ENCODE assay signal across 1 cellular context in the genomic region with DNA sequence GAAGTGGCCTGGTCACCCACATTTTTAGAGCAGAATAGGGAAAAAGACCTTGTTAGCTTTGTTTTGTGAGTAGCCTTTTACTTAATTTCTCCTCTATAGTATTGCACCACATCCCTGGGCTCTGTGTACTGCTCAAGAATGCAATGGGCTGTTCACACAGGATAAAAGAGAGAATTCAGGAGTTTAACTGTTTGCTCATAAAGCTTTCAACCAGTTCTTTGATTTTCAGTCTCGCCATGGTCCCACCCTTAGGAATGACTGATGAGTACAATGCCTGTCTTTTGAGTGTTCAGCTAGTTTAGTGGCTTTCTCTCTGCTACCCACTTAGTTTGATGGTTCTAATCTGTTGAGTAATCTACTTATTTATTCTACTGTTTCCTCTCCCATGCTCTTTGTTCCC.
TF ChIP-seq lines count a peak whose summit lies in the region.

No MANE protein-coding gene starts in this region.

TF ChIP-seq in K562, 482 proteins besides CTCF, POLR2A, EP300 and RAD21 (continued from another document):
- TF ChIP-seq, protein P1, sequence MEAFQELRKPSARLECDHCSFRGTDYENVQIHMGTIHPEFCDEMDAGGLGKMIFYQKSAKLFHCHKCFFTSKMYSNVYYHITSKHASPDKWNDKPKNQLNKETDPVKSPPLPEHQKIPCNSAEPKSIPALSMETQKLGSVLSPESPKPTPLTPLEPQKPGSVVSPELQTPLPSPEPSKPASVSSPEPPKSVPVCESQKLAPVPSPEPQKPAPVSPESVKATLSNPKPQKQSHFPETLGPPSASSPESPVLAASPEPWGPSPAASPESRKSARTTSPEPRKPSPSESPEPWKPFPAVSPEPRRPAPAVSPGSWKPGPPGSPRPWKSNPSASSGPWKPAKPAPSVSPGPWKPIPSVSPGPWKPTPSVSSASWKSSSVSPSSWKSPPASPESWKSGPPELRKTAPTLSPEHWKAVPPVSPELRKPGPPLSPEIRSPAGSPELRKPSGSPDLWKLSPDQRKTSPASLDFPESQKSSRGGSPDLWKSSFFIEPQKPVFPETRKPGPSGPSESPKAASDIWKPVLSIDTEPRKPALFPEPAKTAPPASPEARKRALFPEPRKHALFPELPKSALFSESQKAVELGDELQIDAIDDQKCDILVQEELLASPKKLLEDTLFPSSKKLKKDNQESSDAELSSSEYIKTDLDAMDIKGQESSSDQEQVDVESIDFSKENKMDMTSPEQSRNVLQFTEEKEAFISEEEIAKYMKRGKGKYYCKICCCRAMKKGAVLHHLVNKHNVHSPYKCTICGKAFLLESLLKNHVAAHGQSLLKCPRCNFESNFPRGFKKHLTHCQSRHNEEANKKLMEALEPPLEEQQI (IDR thresholded peaks at IDR 0.05) = no peak
- TF ChIP-seq BMI1 (IDR thresholded peaks at IDR 0.05; ENCODE audit: low read length) = no peak
- no peak for TF ChIP-seq NBN (IDR thresholded peaks at IDR 0.05; ENCODE audit: low read depth)
- no peak for TF ChIP-seq ZNF253 (CRISPR knock-in tag; conservative IDR thresholded peaks at IDR 0.05)
- TF ChIP-seq, protein P2, sequence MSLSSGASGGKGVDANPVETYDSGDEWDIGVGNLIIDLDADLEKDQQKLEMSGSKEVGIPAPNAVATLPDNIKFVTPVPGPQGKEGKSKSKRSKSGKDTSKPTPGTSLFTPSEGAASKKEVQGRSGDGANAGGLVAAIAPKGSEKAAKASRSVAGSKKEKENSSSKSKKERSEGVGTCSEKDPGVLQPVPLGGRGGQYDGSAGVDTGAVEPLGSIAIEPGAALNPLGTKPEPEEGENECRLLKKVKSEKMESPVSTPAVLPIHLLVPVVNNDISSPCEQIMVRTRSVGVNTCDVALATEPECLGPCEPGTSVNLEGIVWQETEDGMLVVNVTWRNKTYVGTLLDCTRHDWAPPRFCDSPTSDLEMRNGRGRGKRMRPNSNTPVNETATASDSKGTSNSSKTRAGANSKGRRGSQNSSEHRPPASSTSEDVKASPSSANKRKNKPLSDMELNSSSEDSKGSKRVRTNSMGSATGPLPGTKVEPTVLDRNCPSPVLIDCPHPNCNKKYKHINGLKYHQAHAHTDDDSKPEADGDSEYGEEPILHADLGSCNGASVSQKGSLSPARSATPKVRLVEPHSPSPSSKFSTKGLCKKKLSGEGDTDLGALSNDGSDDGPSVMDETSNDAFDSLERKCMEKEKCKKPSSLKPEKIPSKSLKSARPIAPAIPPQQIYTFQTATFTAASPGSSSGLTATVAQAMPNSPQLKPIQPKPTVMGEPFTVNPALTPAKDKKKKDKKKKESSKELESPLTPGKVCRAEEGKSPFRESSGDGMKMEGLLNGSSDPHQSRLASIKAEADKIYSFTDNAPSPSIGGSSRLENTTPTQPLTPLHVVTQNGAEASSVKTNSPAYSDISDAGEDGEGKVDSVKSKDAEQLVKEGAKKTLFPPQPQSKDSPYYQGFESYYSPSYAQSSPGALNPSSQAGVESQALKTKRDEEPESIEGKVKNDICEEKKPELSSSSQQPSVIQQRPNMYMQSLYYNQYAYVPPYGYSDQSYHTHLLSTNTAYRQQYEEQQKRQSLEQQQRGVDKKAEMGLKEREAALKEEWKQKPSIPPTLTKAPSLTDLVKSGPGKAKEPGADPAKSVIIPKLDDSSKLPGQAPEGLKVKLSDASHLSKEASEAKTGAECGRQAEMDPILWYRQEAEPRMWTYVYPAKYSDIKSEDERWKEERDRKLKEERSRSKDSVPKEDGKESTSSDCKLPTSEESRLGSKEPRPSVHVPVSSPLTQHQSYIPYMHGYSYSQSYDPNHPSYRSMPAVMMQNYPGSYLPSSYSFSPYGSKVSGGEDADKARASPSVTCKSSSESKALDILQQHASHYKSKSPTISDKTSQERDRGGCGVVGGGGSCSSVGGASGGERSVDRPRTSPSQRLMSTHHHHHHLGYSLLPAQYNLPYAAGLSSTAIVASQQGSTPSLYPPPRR (CRISPR knock-in tag; IDR thresholded peaks at IDR 0.05; ENCODE audit: borderline replicate concordance) = no peak
- no peak for TF ChIP-seq KAT8 (IDR thresholded peaks at IDR 0.05; ENCODE audit: low read depth)
- no peak for TF ChIP-seq HSF4 (CRISPR knock-in tag; IDR thresholded peaks at IDR 0.05; ENCODE audit: borderline replicate concordance)
- no peak for TF ChIP-seq CHCHD3 (CRISPR knock-in tag; IDR thresholded peaks at IDR 0.05)
- TF ChIP-seq BDP1 (IDR thresholded peaks at IDR 0.05; ENCODE audit: insufficient read depth, insufficient read length) = no peak
- no peak for TF ChIP-seq TAF15 (IDR thresholded peaks at IDR 0.05; ENCODE audit: low read depth, low read length)
- no peak for TF ChIP-seq MAFK (IDR thresholded peaks at IDR 0.05; ENCODE audit: low read length)
- no peak for TF ChIP-seq RUNX1 (IDR thresholded peaks at IDR 0.05; ENCODE audit: low read depth)
- no peak for TF ChIP-seq ZSCAN32 (CRISPR knock-in tag; IDR thresholded peaks at IDR 0.05)
- TF ChIP-seq SMARCB1 (IDR thresholded peaks at IDR 0.05; ENCODE audit: insufficient read length, low read depth) = no peak
- TF ChIP-seq POLR2AphosphoS2 (IDR thresholded peaks at IDR 0.05; ENCODE audit: low read length) = no peak
- no peak for TF ChIP-seq BACH1 (tag; IDR thresholded peaks at IDR 0.05)
- TF ChIP-seq GATA2 (CRISPR knock-in tag; IDR thresholded peaks at IDR 0.05) = no peak
- no peak for TF ChIP-seq ELF4 (CRISPR knock-in tag; IDR thresholded peaks at IDR 0.05)
